In the genomic region with DNA sequence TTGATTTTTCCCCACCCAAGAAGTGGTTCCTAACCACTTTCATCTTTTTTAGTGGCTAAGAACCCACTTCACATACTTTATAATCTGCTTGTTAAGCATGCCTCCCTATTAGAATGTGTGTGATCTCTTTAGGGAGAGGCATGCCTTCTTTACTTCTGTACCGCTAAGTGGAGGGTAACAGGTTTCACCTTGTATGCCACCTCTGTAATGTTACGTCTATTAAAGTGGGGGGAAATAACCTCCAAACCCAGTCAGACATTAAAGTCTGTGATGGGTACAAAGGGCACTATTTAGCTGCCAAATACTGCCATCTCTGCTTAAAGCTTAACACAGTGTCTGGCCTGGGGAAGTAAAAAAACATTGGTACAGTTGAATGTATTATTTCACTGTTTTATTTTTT, we compare ENCODE assay signal across 19 cellular contexts. TPM values are rescaled to one million over a fixed set of nuclear protein-coding genes. Genes with fewer than 3 reads are reported as not detected.
DNase-seq lines count a peak whose midpoint lies in the region; ATAC-seq, FAIRE-seq and TF ChIP-seq lines count a peak whose summit lies in the region.
"Had no signal": no experiment of that assay in that cellular context is flagged by ENCODE, and none has a peak within 500 bp of the region (broad histone marks: within the 10 kb centered on the region; RNA-seq: fewer than 3 reads in every experiment).

No MANE protein-coding gene starts in this region.

- H3K9me3 Mint-ChIP-seq in activated T-cell treated with anti-CD3 and anti-CD28 coated beads, Interleukin-2, amount 50 U/mL, for 24 hours = no peaks in the 10 kb centered on the region
- no peaks in the 10 kb centered on the region for H3K9me3 Mint-ChIP-seq in immature natural killer cell
- H3K9me3 Mint-ChIP-seq: naive B cell had no signal

- TF ChIP-seq EP300 in ovary (IDR thresholded peaks at IDR 0.05) = no peak

- TF ChIP-seq CTCF in pancreas (IDR thresholded peaks at IDR 0.05) (no peak), ovary (IDR thresholded peaks at IDR 0.05) (no peak)

- no peaks in the 10 kb centered on the region for H3K27me3 ChIP-seq in pancreas
- no peaks in the 10 kb centered on the region for H3K27me3 ChIP-seq in ovary

- H3K27ac Mint-ChIP-seq in activated T-cell treated with anti-CD3 and anti-CD28 coated beads, Interleukin-2, amount 50 U/mL, for 24 hours = peak overlapping the region; percentile 53
- peak overlapping the region in 4 of 6 donors; percentile 13 to 61 (median 54) for H3K27ac Mint-ChIP-seq in immature natural killer cell
- H3K27ac Mint-ChIP-seq: activated CD8-positive, alpha-beta memory T cell treated with anti-CD3 and anti-CD28 coated beads, Interleukin-2, amount 10 ng/mL, durations not matched to agents 7 days and 5 days had no signal

- FAIRE-seq in pancreas (lab: Jason Lieb, UNC) = no peak

- intact Hi-C loops in pancreas (cut with DNase I) = no loop called here
- intact Hi-C loops in ovary (cut with DNase I) = no loop called here

- no peaks in the 10 kb centered on the region for H3K27me3 Mint-ChIP-seq in activated T-cell treated with anti-CD3 and anti-CD28 coated beads, Interleukin-2, amount 50 U/mL, for 24 hours
- peaks cover 0 to 4% (median 0%) of the 10 kb centered on the region in 3 donors for H3K27me3 Mint-ChIP-seq in immature natural killer cell (ENCODE audit: low read depth in 3 of 3)
- H3K27me3 Mint-ChIP-seq: activated CD8-positive, alpha-beta memory T cell treated with anti-CD3 and anti-CD28 coated beads, Interleukin-2, amount 10 ng/mL, durations not matched to agents 7 days and 5 days; naive B cell had no signal

- DNase-seq in activated T-cell treated with anti-CD3 and anti-CD28 coated beads, Interleukin-2, amount 50 U/mL, for 24 hours = no peak
- DNase-seq in activated T-cell treated with anti-CD3 and anti-CD28 coated beads, Interleukin-2, amount 50 U/mL, for 48 hours = no peak
- DNase-seq in Jurkat, Clone E6-1 (ENCODE audit: low read depth, low spot score) = peak; percentile 20
- no peak for DNase-seq in immature natural killer cell
- no peak for DNase-seq in pancreas
- DNase-seq in DMS53 treated with DMSO at 0.1 percent for 48 hours (lab: John Stamatoyannopoulos, UW; ENCODE audit: unreplicated experiment) = no peak
- no peak for DNase-seq in NK-92 (lab: John Stamatoyannopoulos, UW; ENCODE audit: unreplicated experiment)
- no peak for DNase-seq in ovary
- DNase-seq: activated CD4-positive, CD25-positive, alpha-beta regulatory T cell; activated CD8-positive, alpha-beta memory T cell treated with anti-CD3 and anti-CD28 coated beads, Interleukin-2, amount 10 ng/mL, durations not matched to agents 7 days and 5 days; activated naive CD4-positive, alpha-beta T cell treated with Interleukin-2 at 50 U/mL for 16 hours; C1 segment of cervical spinal cord; head of caudate nucleus; mammary epithelial cell; naive B cell; NCI-H226; PC-9; T-helper 9 cell had no signal

- H3K4me3 Mint-ChIP-seq in activated T-cell treated with anti-CD3 and anti-CD28 coated beads, Interleukin-2, amount 50 U/mL, for 24 hours = no peak overlapping the region
- peak overlapping the region in 3 of 5 donors; percentile 2 to 23 (median 6) for H3K4me3 Mint-ChIP-seq in immature natural killer cell
- H3K4me3 Mint-ChIP-seq: activated CD8-positive, alpha-beta memory T cell treated with anti-CD3 and anti-CD28 coated beads, Interleukin-2, amount 10 ng/mL, durations not matched to agents 7 days and 5 days; naive B cell had no signal

- H3K36me3 Mint-ChIP-seq in activated T-cell treated with anti-CD3 and anti-CD28 coated beads, Interleukin-2, amount 50 U/mL, for 24 hours (ENCODE audit: low read depth) = peaks cover 50% of the 10 kb centered on the region
- peaks cover 0 to 1% (median under 1%) of the 10 kb centered on the region in 3 donors for H3K36me3 Mint-ChIP-seq in immature natural killer cell

- H3K4me3 ChIP-seq in Jurkat, Clone E6-1 (ENCODE audit: low read length) = no peak overlapping the region
- H3K4me3 ChIP-seq in pancreas (no peak overlapping the region), ovary (no peak overlapping the region)
- H3K4me3 ChIP-seq: HAP-1, PC-9 had no signal

- no peak for TF ChIP-seq POLR2A in ovary (IDR thresholded peaks at IDR 0.05)

- peaks cover 41% of the 10 kb centered on the region for H3K4me1 Mint-ChIP-seq in activated T-cell treated with anti-CD3 and anti-CD28 coated beads, Interleukin-2, amount 50 U/mL, for 24 hours (ENCODE audit: low read depth)
- H3K4me1 Mint-ChIP-seq in immature natural killer cell = peaks cover 42 to 69% of the 10 kb centered on the region in 2 donors

- peak in 3 of 4 donors; percentile 45 to 62 (median 55) for ATAC-seq in pancreas
- ATAC-seq: activated CD8-positive, alpha-beta memory T cell treated with anti-CD3 and anti-CD28 coated beads, Interleukin-2, amount 10 ng/mL, durations not matched to agents 7 days and 5 days had no signal

- 47 to 52% methylated on average over 2 of the region's 2 CpGs for WGBS in pancreas, 2 donors
- 91 to 94% (median 92%) methylated on average over 2 of the region's 2 CpGs for WGBS in ovary, 3 donors

- peaks cover 0 to 7% (median 6%) of the 10 kb centered on the region in 3 donors for H3K4me1 ChIP-seq in pancreas
- peaks cover 2% of the 10 kb centered on the region for H3K4me1 ChIP-seq in ovary (ENCODE audit: insufficient read depth)

- H3K36me3 ChIP-seq in pancreas (peaks cover under 1 to 22% (median 1%) of the 10 kb centered on the region in 3 donors), ovary (no peaks in the 10 kb centered on the region)

- H3K27ac ChIP-seq in pancreas (no peak overlapping the region), ovary (no peak overlapping the region)
- H3K27ac ChIP-seq: PC-9 had no signal

- no peaks in the 10 kb centered on the region for H3K9me3 ChIP-seq in pancreas
- no peaks in the 10 kb centered on the region for H3K9me3 ChIP-seq in ovary
- H3K9me3 ChIP-seq: HAP-1 had no signal

RNA-seq across cellular contexts. Expression of a gene that starts 51.9 kb away (rescaled TPM):
- polyA plus RNA-seq in Jurkat, Clone E6-1 (2012; ENCODE audit: insufficient read depth, insufficient read length) = 20.8 TPM
- polyA plus RNA-seq in immature natural killer cell (10 to 100 TPM; 43.1 to 63.4 (median 50.5) TPM), pancreas (10 to 100 TPM; 11.3 to 19.8 TPM), ovary (10 to 100 TPM; 31.8 to 40.7 TPM)
- total RNA-seq in pancreas (10 to 100 TPM; 12.9 to 21.8 (median 16.4) TPM), ovary (10 to 100 TPM; 35.6 to 52.9 (median 42.9) TPM)
